Comparison of ENCODE assay signal across 34 cellular contexts in genomic region chr17:66920426-66920825, GRCh38. TPM values are rescaled to one million over a fixed set of nuclear protein-coding genes. Genes with fewer than 3 reads are reported as not detected.
"Had no signal": no experiment of that assay in that cellular context is flagged by ENCODE, and none has a peak within 500 bp of the region (broad histone marks: within the 10 kb centered on the region; RNA-seq: fewer than 3 reads in every experiment).

No MANE protein-coding gene starts in this region.

- H3K4me1 ChIP-seq: Peyer's patch had no signal

- H3K27ac Mint-ChIP-seq: activated CD4-positive, alpha-beta memory T cell treated with anti-CD3 and anti-CD28 coated beads, Interleukin-2, amount 10 ng/mL, durations not matched to agents 7 days and 5 days; activated CD8-positive, alpha-beta memory T cell treated with anti-CD3 and anti-CD28 coated beads, Interleukin-2, amount 10 ng/mL, durations not matched to agents 7 days and 5 days; activated naive CD4-positive, alpha-beta T cell treated with anti-CD3 and anti-CD28 coated beads, Interleukin-2, amount 10 ng/mL, durations not matched to agents 7 days and 5 days; activated naive CD8-positive, alpha-beta T cell; activated naive CD8-positive, alpha-beta T cell treated with anti-CD3 and anti-CD28 coated beads, Interleukin-2, amount 50 U/mL, for 24 hours had no signal

- H3K27ac ChIP-seq: cardiac muscle cell, Peyer's patch, WERI-Rb-1 had no signal

- H3K4me3 Mint-ChIP-seq: activated CD4-positive, alpha-beta memory T cell treated with anti-CD3 and anti-CD28 coated beads, Interleukin-2, amount 10 ng/mL, durations not matched to agents 7 days and 5 days; activated CD8-positive, alpha-beta memory T cell treated with anti-CD3 and anti-CD28 coated beads, Interleukin-2, amount 10 ng/mL, durations not matched to agents 7 days and 5 days; activated naive CD4-positive, alpha-beta T cell treated with anti-CD3 and anti-CD28 coated beads, Interleukin-2, amount 10 ng/mL, durations not matched to agents 7 days and 5 days; activated naive CD8-positive, alpha-beta T cell; activated naive CD8-positive, alpha-beta T cell treated with anti-CD3 and anti-CD28 coated beads, Interleukin-2, amount 50 U/mL, for 24 hours had no signal

- ATAC-seq: activated CD8-positive, alpha-beta memory T cell treated with anti-CD3 and anti-CD28 coated beads, Interleukin-2, amount 10 ng/mL, durations not matched to agents 7 days and 5 days; activated naive CD8-positive, alpha-beta T cell treated with anti-CD3 and anti-CD28 coated beads, Interleukin-2, amount 50 U/mL, for 24 hours; PC-3; Right ventricle myocardium inferior had no signal

- H3K27me3 ChIP-seq: cardiac muscle cell, Peyer's patch had no signal

- H3K4me1 Mint-ChIP-seq: activated CD4-positive, alpha-beta memory T cell treated with anti-CD3 and anti-CD28 coated beads, Interleukin-2, amount 10 ng/mL, durations not matched to agents 7 days and 5 days; activated CD8-positive, alpha-beta memory T cell treated with anti-CD3 and anti-CD28 coated beads, Interleukin-2, amount 10 ng/mL, durations not matched to agents 7 days and 5 days; activated naive CD4-positive, alpha-beta T cell treated with anti-CD3 and anti-CD28 coated beads, Interleukin-2, amount 10 ng/mL, durations not matched to agents 7 days and 5 days; activated naive CD8-positive, alpha-beta T cell treated with anti-CD3 and anti-CD28 coated beads, Interleukin-2, amount 50 U/mL, for 24 hours had no signal

- H3K9me3 Mint-ChIP-seq: activated CD4-positive, alpha-beta memory T cell treated with anti-CD3 and anti-CD28 coated beads, Interleukin-2, amount 10 ng/mL, durations not matched to agents 7 days and 5 days; activated naive CD4-positive, alpha-beta T cell treated with anti-CD3 and anti-CD28 coated beads, Interleukin-2, amount 10 ng/mL, durations not matched to agents 7 days and 5 days had no signal

- H3K9me3 ChIP-seq: Peyer's patch had no signal

- H3K36me3 Mint-ChIP-seq: activated CD8-positive, alpha-beta memory T cell treated with anti-CD3 and anti-CD28 coated beads, Interleukin-2, amount 10 ng/mL, durations not matched to agents 7 days and 5 days; activated naive CD4-positive, alpha-beta T cell treated with anti-CD3 and anti-CD28 coated beads, Interleukin-2, amount 10 ng/mL, durations not matched to agents 7 days and 5 days; activated naive CD8-positive, alpha-beta T cell had no signal

- H3K36me3 ChIP-seq: cardiac muscle cell, Peyer's patch, WERI-Rb-1 had no signal

- DNase-seq: activated CD4-positive, alpha-beta memory T cell treated with anti-CD3 and anti-CD28 coated beads, Interleukin-2, amount 10 ng/mL, durations not matched to agents 7 days and 5 days; activated CD4-positive, alpha-beta T cell treated with anti-CD3 and anti-CD28 coated beads for 1 hour; activated CD4-positive, alpha-beta T cell treated with anti-CD3 and anti-CD28 coated beads for 48 hours; activated CD4-positive, CD25-positive, alpha-beta regulatory T cell; activated CD8-positive, alpha-beta memory T cell treated with anti-CD3 and anti-CD28 coated beads for 24 hours; activated CD8-positive, alpha-beta memory T cell treated with anti-CD3 and anti-CD28 coated beads, Interleukin-2, amount 10 ng/mL, durations not matched to agents 7 days and 5 days; activated CD8-positive, alpha-beta memory T cell treated with anti-CD3 and anti-CD28 coated beads, Interleukin-2, amount 50 U/mL, for 48 hours; activated effector memory CD4-positive, alpha-beta T cell treated with Interleukin-2 at 50 U/mL for 16 hours; activated naive CD4-positive, alpha-beta T cell treated with anti-CD3 and anti-CD28 coated beads, Interleukin-2, amount 10 ng/mL, durations not matched to agents 7 days and 5 days; activated naive CD8-positive, alpha-beta T cell treated with anti-CD3 and anti-CD28 coated beads, Interleukin-2, amount 50 U/mL, for 24 hours; activated T-cell treated with anti-CD3 and anti-CD28 coated beads, Interleukin-2, amount 50 U/mL, for 48 hours; aorta; NCI-H1092 treated with DMSO at 0.1 percent for 48 hours; NCI-H1417; NCI-H146; NCI-H187; NCI-H2029 treated with DMSO at 0.1 percent for 48 hours; NCI-H2107; NCI-H2171; NCI-H510A; NCI-H526; NCI-H748 treated with DMSO at 0.1 percent for 48 hours; NK-92 treated with Interleukin-12 subunit alpha and Interleukin-12 subunit beta, amount 100 ng/mL, for 24 hours; PC-3; Peyer's patch; SIG-M5; SW 1271; T-helper 1 cell; T-helper 2 cell; T1000; WERI-Rb-1 had no signal

- H3K4me3 ChIP-seq: cardiac muscle cell, Peyer's patch had no signal

RNA-seq across cellular contexts. Expression of gene CACNG4, which starts 44.1 kb away (rescaled TPM):
- total RNA-seq: activated CD4-positive, alpha-beta memory T cell treated with anti-CD3 and anti-CD28 coated beads, Interleukin-2, amount 10 ng/mL, durations not matched to agents 7 days and 5 days; activated CD8-positive, alpha-beta memory T cell treated with anti-CD3 and anti-CD28 coated beads, Interleukin-2, amount 10 ng/mL, durations not matched to agents 7 days and 5 days; aorta; Right ventricle myocardium inferior had no signal
- polyA plus RNA-seq: aorta had no signal
